ENCODE assay signal across 1 cellular context in the genomic region with DNA sequence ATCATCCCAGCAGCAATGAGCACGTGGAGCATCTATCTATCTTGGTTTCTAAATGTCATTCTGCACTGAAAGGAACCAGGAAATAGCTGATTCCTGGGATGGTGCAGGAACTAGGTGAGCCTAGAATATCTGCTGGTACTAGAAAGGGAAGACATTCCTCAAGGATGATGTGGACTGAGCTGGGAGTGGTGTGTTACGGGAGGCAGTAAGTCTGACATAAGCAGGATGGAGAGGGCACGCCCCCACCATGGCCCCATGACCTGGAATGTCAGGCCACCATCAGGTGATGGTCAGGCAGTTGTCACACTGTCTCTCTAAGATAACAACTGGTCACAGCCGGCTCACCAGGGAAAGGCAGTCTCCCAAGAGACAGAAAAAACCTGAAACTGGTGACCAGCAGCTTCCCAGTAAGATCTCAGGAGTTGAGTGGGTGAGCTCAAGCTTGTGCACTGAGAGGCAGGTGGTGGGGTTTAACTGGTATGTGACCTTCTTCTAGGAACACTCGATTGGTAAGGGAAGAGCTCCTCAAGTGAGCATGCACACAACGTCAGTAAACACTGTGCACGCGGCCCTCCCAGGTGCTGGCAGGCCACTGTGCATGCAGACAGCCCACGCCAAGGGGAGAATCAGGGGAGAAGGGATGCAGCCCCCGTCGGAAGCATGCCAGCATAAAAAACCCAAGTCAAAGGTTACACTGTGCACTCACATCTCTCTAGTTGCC.
TF ChIP-seq lines count a peak whose summit lies in the region.

No MANE protein-coding gene starts in this region.

TF ChIP-seq in K562, 482 proteins besides CTCF, POLR2A, EP300 and RAD21 (continued from another document and continues in another):
- peak in 1 of 2 experiments; percentile 29; a peak in 1 of 4 replicates for TF ChIP-seq ZMIZ1 (IDR thresholded peaks at IDR 0.05; ENCODE audit: low read depth in 2 of 2, low read length in 2 of 2)
- no peak for TF ChIP-seq ZNF561 (CRISPR knock-in tag; conservative IDR thresholded peaks at IDR 0.05)
- TF ChIP-seq MYNN (IDR thresholded peaks at IDR 0.05) = 0 out of 2 replicates have a peak, but pooled peaks have one; percentile 14
- TF ChIP-seq MYNN (CRISPR knock-in tag; IDR thresholded peaks at IDR 0.05) = no peak; the same call in 1 of the 2 replicates
- TF ChIP-seq OTX1 (CRISPR knock-in tag; IDR thresholded peaks at IDR 0.05) = no peak; the same call in 1 of the 2 replicates
- no peak for TF ChIP-seq RFX1 (IDR thresholded peaks at IDR 0.05)
- TF ChIP-seq SMARCE1 (IDR thresholded peaks at IDR 0.05) = peak; percentile 79; the same call in 1 of the 2 replicates
- peak; percentile 93 for TF ChIP-seq ZNF668 (CRISPR knock-in tag; IDR thresholded peaks at IDR 0.05)
- no peak for TF ChIP-seq LARP7 (IDR thresholded peaks at IDR 0.05)
- peak; percentile 82; the same call in 1 of the 2 replicates for TF ChIP-seq PHB (CRISPR knock-in tag; IDR thresholded peaks at IDR 0.05)
- TF ChIP-seq, protein P1, sequence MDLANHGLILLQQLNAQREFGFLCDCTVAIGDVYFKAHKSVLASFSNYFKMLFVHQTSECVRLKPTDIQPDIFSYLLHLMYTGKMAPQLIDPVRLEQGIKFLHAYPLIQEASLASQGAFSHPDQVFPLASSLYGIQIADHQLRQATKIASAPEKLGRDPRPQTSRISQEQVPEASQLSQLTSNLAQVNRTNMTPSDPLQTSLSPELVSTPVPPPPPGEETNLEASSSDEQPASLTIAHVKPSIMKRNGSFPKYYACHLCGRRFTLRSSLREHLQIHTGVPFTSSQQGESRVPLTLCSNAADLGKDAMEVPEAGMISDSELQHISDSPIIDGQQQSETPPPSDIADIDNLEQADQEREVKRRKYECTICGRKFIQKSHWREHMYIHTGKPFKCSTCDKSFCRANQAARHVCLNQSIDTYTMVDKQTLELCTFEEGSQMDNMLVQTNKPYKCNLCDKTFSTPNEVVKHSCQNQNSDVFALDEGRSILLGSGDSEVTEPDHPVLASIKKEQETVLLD (IDR thresholded peaks at IDR 0.05) = no peak; the same call in none of the 2 replicates
- TF ChIP-seq, protein P2, sequence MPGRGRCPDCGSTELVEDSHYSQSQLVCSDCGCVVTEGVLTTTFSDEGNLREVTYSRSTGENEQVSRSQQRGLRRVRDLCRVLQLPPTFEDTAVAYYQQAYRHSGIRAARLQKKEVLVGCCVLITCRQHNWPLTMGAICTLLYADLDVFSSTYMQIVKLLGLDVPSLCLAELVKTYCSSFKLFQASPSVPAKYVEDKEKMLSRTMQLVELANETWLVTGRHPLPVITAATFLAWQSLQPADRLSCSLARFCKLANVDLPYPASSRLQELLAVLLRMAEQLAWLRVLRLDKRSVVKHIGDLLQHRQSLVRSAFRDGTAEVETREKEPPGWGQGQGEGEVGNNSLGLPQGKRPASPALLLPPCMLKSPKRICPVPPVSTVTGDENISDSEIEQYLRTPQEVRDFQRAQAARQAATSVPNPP (IDR thresholded peaks at IDR 0.05; ENCODE audit: borderline replicate concordance, insufficient read depth, insufficient read length) = no peak
- peak; percentile 97 for TF ChIP-seq ZNF134 (CRISPR knock-in tag; conservative IDR thresholded peaks at IDR 0.05)
- TF ChIP-seq TOE1 (IDR thresholded peaks at IDR 0.05; ENCODE audit: borderline replicate concordance) = peak; percentile 95
- no peak for TF ChIP-seq TOE1 (CRISPR knock-in tag; IDR thresholded peaks at IDR 0.05; ENCODE audit: borderline replicate concordance, low read depth)
- TF ChIP-seq RNF2 (IDR thresholded peaks at IDR 0.05) = peak; percentile 89; the same call in 1 of the 2 replicates
- no peak for TF ChIP-seq ZHX1 (conservative IDR thresholded peaks at IDR 0.05; ENCODE audit: low read length)
- peak; percentile 93 for TF ChIP-seq USF1 (CRISPR knock-in tag; IDR thresholded peaks at IDR 0.05)
- no peak for TF ChIP-seq PCBP1 (IDR thresholded peaks at IDR 0.05; ENCODE audit: low read depth, low read length, poor library complexity, severe bottlenecking)
- no peak for TF ChIP-seq PHTF2 (CRISPR knock-in tag; IDR thresholded peaks at IDR 0.05)
- TF ChIP-seq PHF21A (IDR thresholded peaks at IDR 0.05; ENCODE audit: borderline replicate concordance, low read depth) = no peak
- TF ChIP-seq, protein P3, sequence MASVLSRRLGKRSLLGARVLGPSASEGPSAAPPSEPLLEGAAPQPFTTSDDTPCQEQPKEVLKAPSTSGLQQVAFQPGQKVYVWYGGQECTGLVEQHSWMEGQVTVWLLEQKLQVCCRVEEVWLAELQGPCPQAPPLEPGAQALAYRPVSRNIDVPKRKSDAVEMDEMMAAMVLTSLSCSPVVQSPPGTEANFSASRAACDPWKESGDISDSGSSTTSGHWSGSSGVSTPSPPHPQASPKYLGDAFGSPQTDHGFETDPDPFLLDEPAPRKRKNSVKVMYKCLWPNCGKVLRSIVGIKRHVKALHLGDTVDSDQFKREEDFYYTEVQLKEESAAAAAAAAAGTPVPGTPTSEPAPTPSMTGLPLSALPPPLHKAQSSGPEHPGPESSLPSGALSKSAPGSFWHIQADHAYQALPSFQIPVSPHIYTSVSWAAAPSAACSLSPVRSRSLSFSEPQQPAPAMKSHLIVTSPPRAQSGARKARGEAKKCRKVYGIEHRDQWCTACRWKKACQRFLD (CRISPR knock-in tag; IDR thresholded peaks at IDR 0.05) = peak; percentile 84
- peak; percentile 85 for TF ChIP-seq FOSL1 (tag; conservative IDR thresholded peaks at IDR 0.05)
- TF ChIP-seq ZNF23 (CRISPR knock-in tag; IDR thresholded peaks at IDR 0.05) = no peak
- TF ChIP-seq GTF2F1 (IDR thresholded peaks at IDR 0.05; ENCODE audit: low read depth, low read length) = no peak
- TF ChIP-seq TGIF2 (CRISPR knock-in tag; IDR thresholded peaks at IDR 0.05) = no peak
- no peak for TF ChIP-seq TCF7L2 (IDR thresholded peaks at IDR 0.05; ENCODE audit: low read depth, low read length)
- no peak for TF ChIP-seq ZNF785 (CRISPR knock-in tag; IDR thresholded peaks at IDR 0.05)
- TF ChIP-seq, protein P4, sequence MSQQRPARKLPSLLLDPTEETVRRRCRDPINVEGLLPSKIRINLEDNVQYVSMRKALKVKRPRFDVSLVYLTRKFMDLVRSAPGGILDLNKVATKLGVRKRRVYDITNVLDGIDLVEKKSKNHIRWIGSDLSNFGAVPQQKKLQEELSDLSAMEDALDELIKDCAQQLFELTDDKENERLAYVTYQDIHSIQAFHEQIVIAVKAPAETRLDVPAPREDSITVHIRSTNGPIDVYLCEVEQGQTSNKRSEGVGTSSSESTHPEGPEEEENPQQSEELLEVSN (IDR thresholded peaks at IDR 0.05; ENCODE audit: borderline replicate concordance in 1 of 2, extremely low read depth in 1 of 2, insufficient read depth in 1 of 2, insufficient read length in 1 of 2, low read depth in 1 of 2, low read length in 1 of 2, poor library complexity in 1 of 2, severe bottlenecking in 1 of 2) = peak; percentile 79 to 84
- TF ChIP-seq SAFB2 (IDR thresholded peaks at IDR 0.05; ENCODE audit: borderline replicate concordance, low read depth, low read length, severe bottlenecking) = no peak
- no peak for TF ChIP-seq SAFB (IDR thresholded peaks at IDR 0.05; ENCODE audit: borderline replicate concordance, low read depth, low read length)
- TF ChIP-seq TRIM25 (IDR thresholded peaks at IDR 0.05; ENCODE audit: borderline replicate concordance) = no peak
- TF ChIP-seq, protein P5, sequence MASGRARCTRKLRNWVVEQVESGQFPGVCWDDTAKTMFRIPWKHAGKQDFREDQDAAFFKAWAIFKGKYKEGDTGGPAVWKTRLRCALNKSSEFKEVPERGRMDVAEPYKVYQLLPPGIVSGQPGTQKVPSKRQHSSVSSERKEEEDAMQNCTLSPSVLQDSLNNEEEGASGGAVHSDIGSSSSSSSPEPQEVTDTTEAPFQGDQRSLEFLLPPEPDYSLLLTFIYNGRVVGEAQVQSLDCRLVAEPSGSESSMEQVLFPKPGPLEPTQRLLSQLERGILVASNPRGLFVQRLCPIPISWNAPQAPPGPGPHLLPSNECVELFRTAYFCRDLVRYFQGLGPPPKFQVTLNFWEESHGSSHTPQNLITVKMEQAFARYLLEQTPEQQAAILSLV (tag; IDR thresholded peaks at IDR 0.05) = 0 out of 2 replicates have a peak, but pooled peaks have one; percentile 70
- no peak for TF ChIP-seq STAG1 (CRISPR knock-in tag; IDR thresholded peaks at IDR 0.05; ENCODE audit: borderline replicate concordance)
- TF ChIP-seq ZNF217 (CRISPR knock-in tag; IDR thresholded peaks at IDR 0.05) = no peak
- TF ChIP-seq ZNF444 (CRISPR knock-in tag; IDR thresholded peaks at IDR 0.05) = no peak
- TF ChIP-seq POLR2H (tag; IDR thresholded peaks at IDR 0.05; ENCODE audit: low read depth) = peak; percentile 75
- TF ChIP-seq, protein P6, sequence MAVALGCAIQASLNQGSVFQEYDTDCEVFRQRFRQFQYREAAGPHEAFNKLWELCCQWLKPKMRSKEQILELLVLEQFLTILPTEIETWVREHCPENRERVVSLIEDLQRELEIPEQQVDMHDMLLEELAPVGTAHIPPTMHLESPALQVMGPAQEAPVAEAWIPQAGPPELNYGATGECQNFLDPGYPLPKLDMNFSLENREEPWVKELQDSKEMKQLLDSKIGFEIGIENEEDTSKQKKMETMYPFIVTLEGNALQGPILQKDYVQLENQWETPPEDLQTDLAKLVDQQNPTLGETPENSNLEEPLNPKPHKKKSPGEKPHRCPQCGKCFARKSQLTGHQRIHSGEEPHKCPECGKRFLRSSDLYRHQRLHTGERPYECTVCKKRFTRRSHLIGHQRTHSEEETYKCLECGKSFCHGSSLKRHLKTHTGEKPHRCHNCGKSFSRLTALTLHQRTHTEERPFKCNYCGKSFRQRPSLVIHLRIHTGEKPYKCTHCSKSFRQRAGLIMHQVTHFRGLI (CRISPR knock-in tag; IDR thresholded peaks at IDR 0.05) = no peak
- TF ChIP-seq NFXL1 (CRISPR knock-in tag; IDR thresholded peaks at IDR 0.05) = peak; percentile 47; the same call in 1 of the 2 replicates
- TF ChIP-seq ATF2 (CRISPR knock-in tag; IDR thresholded peaks at IDR 0.05) = no peak
- 0 out of 2 replicates have a peak, but pooled peaks have one; percentile 30 for TF ChIP-seq CEBPB (tag; IDR thresholded peaks at IDR 0.05)
